1 cellular context compared by ENCODE assay signal in the genomic region with DNA sequence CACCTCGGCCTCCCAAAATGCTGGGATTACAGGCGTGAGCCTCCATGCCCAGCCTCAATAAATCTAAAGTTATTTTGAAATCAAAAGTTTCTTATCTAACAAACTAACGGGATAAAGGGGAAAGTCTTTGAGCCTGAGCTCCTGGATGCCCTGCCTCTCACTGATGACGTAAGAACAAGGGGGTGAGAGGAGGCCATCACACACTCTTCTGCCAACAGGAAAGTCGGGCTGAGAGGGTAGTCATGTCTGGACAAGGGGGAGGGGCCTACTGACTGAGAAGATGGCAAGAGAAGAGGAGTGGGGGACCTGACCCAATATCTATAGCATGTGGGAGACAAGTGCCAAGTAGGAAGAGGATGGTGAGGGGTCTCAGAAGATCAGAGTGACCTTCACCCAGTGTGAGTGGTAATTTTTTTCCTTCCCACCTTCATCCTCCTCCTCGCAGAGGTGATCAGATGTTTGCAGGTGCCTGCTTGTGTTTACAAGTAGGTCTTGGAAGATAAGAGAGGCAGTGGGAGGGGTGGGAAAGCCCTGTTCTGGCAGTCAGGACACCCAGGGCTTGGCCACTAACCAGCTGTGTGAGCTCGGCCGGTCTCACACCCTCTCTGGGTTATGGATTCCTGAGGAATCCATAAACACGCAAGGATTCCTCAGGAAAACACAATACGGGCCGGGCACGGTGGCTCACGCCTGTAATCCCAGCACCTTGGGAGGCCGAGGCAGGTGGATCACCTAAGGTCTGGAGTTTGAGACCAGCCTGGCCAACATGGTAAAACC.
TF ChIP-seq lines count a peak whose summit lies in the region.

No MANE protein-coding gene starts in this region.

TF ChIP-seq in GM23338, 12 proteins besides CTCF, POLR2A, EP300 and RAD21 (continued from another document):
- TF ChIP-seq, protein P1, sequence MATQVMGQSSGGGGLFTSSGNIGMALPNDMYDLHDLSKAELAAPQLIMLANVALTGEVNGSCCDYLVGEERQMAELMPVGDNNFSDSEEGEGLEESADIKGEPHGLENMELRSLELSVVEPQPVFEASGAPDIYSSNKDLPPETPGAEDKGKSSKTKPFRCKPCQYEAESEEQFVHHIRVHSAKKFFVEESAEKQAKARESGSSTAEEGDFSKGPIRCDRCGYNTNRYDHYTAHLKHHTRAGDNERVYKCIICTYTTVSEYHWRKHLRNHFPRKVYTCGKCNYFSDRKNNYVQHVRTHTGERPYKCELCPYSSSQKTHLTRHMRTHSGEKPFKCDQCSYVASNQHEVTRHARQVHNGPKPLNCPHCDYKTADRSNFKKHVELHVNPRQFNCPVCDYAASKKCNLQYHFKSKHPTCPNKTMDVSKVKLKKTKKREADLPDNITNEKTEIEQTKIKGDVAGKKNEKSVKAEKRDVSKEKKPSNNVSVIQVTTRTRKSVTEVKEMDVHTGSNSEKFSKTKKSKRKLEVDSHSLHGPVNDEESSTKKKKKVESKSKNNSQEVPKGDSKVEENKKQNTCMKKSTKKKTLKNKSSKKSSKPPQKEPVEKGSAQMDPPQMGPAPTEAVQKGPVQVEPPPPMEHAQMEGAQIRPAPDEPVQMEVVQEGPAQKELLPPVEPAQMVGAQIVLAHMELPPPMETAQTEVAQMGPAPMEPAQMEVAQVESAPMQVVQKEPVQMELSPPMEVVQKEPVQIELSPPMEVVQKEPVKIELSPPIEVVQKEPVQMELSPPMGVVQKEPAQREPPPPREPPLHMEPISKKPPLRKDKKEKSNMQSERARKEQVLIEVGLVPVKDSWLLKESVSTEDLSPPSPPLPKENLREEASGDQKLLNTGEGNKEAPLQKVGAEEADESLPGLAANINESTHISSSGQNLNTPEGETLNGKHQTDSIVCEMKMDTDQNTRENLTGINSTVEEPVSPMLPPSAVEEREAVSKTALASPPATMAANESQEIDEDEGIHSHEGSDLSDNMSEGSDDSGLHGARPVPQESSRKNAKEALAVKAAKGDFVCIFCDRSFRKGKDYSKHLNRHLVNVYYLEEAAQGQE (IDR thresholded peaks at IDR 0.05; ENCODE audit: unreplicated experiment): no peak
- TF ChIP-seq NANOG (IDR thresholded peaks at IDR 0.05; ENCODE audit: borderline replicate concordance): no peak
- no peak for TF ChIP-seq ZNF331 (CRISPR knock-in tag; IDR thresholded peaks at IDR 0.05; ENCODE audit: low read depth)
